ENCODE assay signal across 1 cellular context in genomic region chr2:24482972-24483300, GRCh38.
TF ChIP-seq lines count a peak whose summit lies in the region.

No MANE protein-coding gene starts in this region.

TF ChIP-seq in K562, 482 proteins besides CTCF, POLR2A, EP300 and RAD21 (continued from another document and continues in another):
- no peak for TF ChIP-seq POLR3G (IDR thresholded peaks at IDR 0.05; ENCODE audit: extremely low read depth, insufficient read length, insufficient replicate concordance)
- no peak for TF ChIP-seq ATF4 (CRISPR knock-in tag; IDR thresholded peaks at IDR 0.05)
- no peak for TF ChIP-seq CHAMP1 (IDR thresholded peaks at IDR 0.05)
- TF ChIP-seq TEAD4 (IDR thresholded peaks at IDR 0.05; ENCODE audit: low read length): no peak
- no peak for TF ChIP-seq TEAD4 (CRISPR knock-in tag; IDR thresholded peaks at IDR 0.05; ENCODE audit: borderline replicate concordance)
- no peak for TF ChIP-seq FOXA1 (IDR thresholded peaks at IDR 0.05; ENCODE audit: borderline replicate concordance)
- no peak for TF ChIP-seq POLR2B (IDR thresholded peaks at IDR 0.05; ENCODE audit: low read depth, partially characterized antibody)
- no peak for TF ChIP-seq LCOR (CRISPR knock-in tag; IDR thresholded peaks at IDR 0.05)
- TF ChIP-seq GTF2B (IDR thresholded peaks at IDR 0.05; ENCODE audit: extremely low read depth, insufficient read length): no peak
- peak; percentile 36; the same call in 1 of the 2 replicates for TF ChIP-seq CXXC5 (CRISPR knock-in tag; IDR thresholded peaks at IDR 0.05)
- no peak for TF ChIP-seq ZNF263 (CRISPR knock-in tag; IDR thresholded peaks at IDR 0.05; ENCODE audit: borderline replicate concordance)
- TF ChIP-seq DPF2 (IDR thresholded peaks at IDR 0.05): peak; percentile 38
- TF ChIP-seq ETS1 (conservative IDR thresholded peaks at IDR 0.05; ENCODE audit: control insufficient read depth, low read depth, low read length): no peak
- no peak for TF ChIP-seq STAT6 (CRISPR knock-in tag; IDR thresholded peaks at IDR 0.05)
- no peak for TF ChIP-seq BRF2 (IDR thresholded peaks at IDR 0.05; ENCODE audit: borderline replicate concordance, insufficient read depth, insufficient read length)
- no peak for TF ChIP-seq HMG20B (CRISPR knock-in tag; IDR thresholded peaks at IDR 0.05)
- TF ChIP-seq NR0B1 (IDR thresholded peaks at IDR 0.05; ENCODE audit: partially characterized antibody): no peak
- TF ChIP-seq ZNF444 (CRISPR knock-in tag; IDR thresholded peaks at IDR 0.05): no peak
- TF ChIP-seq CTCFL (IDR thresholded peaks at IDR 0.05; ENCODE audit: borderline replicate concordance, insufficient read depth, low read depth, low read length, poor library complexity, severe bottlenecking): no peak
- no peak for TF ChIP-seq ZFPM2 (CRISPR knock-in tag; IDR thresholded peaks at IDR 0.05)
- TF ChIP-seq FOXK1 (CRISPR knock-in tag; IDR thresholded peaks at IDR 0.05; ENCODE audit: borderline replicate concordance): no peak
- TF ChIP-seq NFIX (CRISPR knock-in tag; IDR thresholded peaks at IDR 0.05; ENCODE audit: low read depth): no peak
- no peak for TF ChIP-seq ARID4B (CRISPR knock-in tag; IDR thresholded peaks at IDR 0.05)
- TF ChIP-seq PKNOX1 (IDR thresholded peaks at IDR 0.05): no peak
- no peak for TF ChIP-seq EZH2 (IDR thresholded peaks at IDR 0.05; ENCODE audit: borderline replicate concordance, low read depth, low read length)
- no peak for TF ChIP-seq TCF7L2 (IDR thresholded peaks at IDR 0.05; ENCODE audit: low read depth, low read length)
- no peak for TF ChIP-seq MEF2D (tag; conservative IDR thresholded peaks at IDR 0.05; ENCODE audit: low read depth)
- TF ChIP-seq ZNF354B (CRISPR knock-in tag; IDR thresholded peaks at IDR 0.05): no peak
- no peak for TF ChIP-seq FOXP4 (CRISPR knock-in tag; IDR thresholded peaks at IDR 0.05; ENCODE audit: borderline replicate concordance)
